ENCODE assay signal across 8 cellular contexts in genomic region chr7:149624419-149625338, GRCh38.
DNase-seq lines count a peak whose midpoint lies in the region; ATAC-seq and TF ChIP-seq lines count a peak whose summit lies in the region.

No MANE protein-coding gene starts in this region.

- 5% methylated on average over 37 of the region's 97 CpGs for WGBS in hepatocyte (ENCODE audit: low lambda C conversion rate, missing lambda C conversion rate)

- H3K4me2 ChIP-seq in hepatocyte = peak overlapping the region; percentile 93

- H3K4me1 ChIP-seq in ascending aorta = peaks cover 0 to 7% of the 10 kb centered on the region in 2 donors
- H3K4me1 ChIP-seq in hepatocyte (ENCODE audit: insufficient read depth) = peaks cover 13% of the 10 kb centered on the region

- TF ChIP-seq CTCF in ascending aorta (IDR thresholded peaks at IDR 0.05) = peak; percentile 92 to 98 (median 93)
- TF ChIP-seq CTCF in hepatocyte (IDR thresholded peaks at IDR 0.05; ENCODE audit: poor library complexity) = peak; percentile 85

- H3K27me3 ChIP-seq in ascending aorta (no peaks in the 10 kb centered on the region), hepatocyte (no peaks in the 10 kb centered on the region)

- peaks cover 13 to 15% of the 10 kb centered on the region in 2 donors for H3K36me3 ChIP-seq in ascending aorta
- no peaks in the 10 kb centered on the region for H3K36me3 ChIP-seq in hepatocyte (replicated peaks; ENCODE audit: insufficient read depth, low read depth)

- H3K9me3 ChIP-seq in ascending aorta (no peaks in the 10 kb centered on the region), hepatocyte (ENCODE audit: low read depth) (no peaks in the 10 kb centered on the region)

- ATAC-seq in GM18502 (IDR thresholded peaks at IDR 0.05; ENCODE audit: poor library complexity, unreplicated experiment) (peak; percentile 92), HG02943 (IDR thresholded peaks at IDR 0.05; ENCODE audit: low read depth, unreplicated experiment) (peak; percentile 91)

- DNase-seq in NCI-H187 (lab: John Stamatoyannopoulos, UW) (peak; percentile 71 to 85), T-helper 2 cell (peak; percentile 82 to 95 (median 88)), ascending aorta (ENCODE audit: low spot score in 2 of 2) (peak; percentile 77 to 97), hepatocyte (ENCODE audit: low spot score) (peak; percentile 97), renal cortical epithelial cell (ENCODE audit: low read depth) (peak; percentile 66), KG1 (lab: John Stamatoyannopoulos, UW) (no peak)

- H2AFZ ChIP-seq in hepatocyte = peak overlapping the region; percentile 97

- H3K4me3 ChIP-seq in ascending aorta = peak overlapping the region; percentile 91 to 98
- H3K4me3 ChIP-seq in hepatocyte = peak overlapping the region; percentile 83

- H3K27ac ChIP-seq in ascending aorta = peak overlapping the region; percentile 84 to 90
- peak overlapping the region; percentile 88 for H3K27ac ChIP-seq in hepatocyte

- peaks cover 22% of the 10 kb centered on the region for H4K20me1 ChIP-seq in hepatocyte (ENCODE audit: insufficient read depth, poor library complexity, severe bottlenecking)

- H3K79me2 ChIP-seq in hepatocyte = peaks cover 27% of the 10 kb centered on the region

- intact Hi-C loops in ascending aorta (cut with DNase I) = loop anchor here (1.0 to 10.0 kb wide), 7 partner anchors 90 to 780 kb away; partner anchors contain the start of genes REPIN1, ZNF783 and ZNF862

- H3K9me2 ChIP-seq in hepatocyte (replicated peaks; ENCODE audit: insufficient read depth) = no peaks in the 10 kb centered on the region
